Comparison of ENCODE assay signal across 8 cellular contexts in genomic region chr7:81845628-81846259, GRCh38.
DNase-seq lines count a peak whose midpoint lies in the region; ATAC-seq and TF ChIP-seq lines count a peak whose summit lies in the region.

No MANE protein-coding gene starts in this region.

- no peaks in the 10 kb centered on the region for H3K79me2 ChIP-seq in hepatocyte

- no peaks in the 10 kb centered on the region for H4K20me1 ChIP-seq in hepatocyte (ENCODE audit: insufficient read depth, poor library complexity, severe bottlenecking)

- 51% methylated on average over 7 of the region's 7 CpGs for WGBS in hepatocyte (ENCODE audit: low lambda C conversion rate, missing lambda C conversion rate)
- WGBS in aorta, 2 donors = 50 to 60% methylated on average over 7 of the region's 7 CpGs

- peak overlapping the region; percentile 54 for H3K27ac ChIP-seq in hepatocyte
- H3K27ac ChIP-seq in aorta (ENCODE audit: low read depth in 1 of 2, low read length in 2 of 2) = no peak overlapping the region

- in situ Hi-C loops in HAP-1 (cut with MboI; ENCODE audit: low sequenced_read_pairs) = no loop called here

- intact Hi-C loops in aorta (cut with DNase I) = no loop called here

- no peaks in the 10 kb centered on the region for H3K9me2 ChIP-seq in hepatocyte (replicated peaks; ENCODE audit: insufficient read depth)

- H2AFZ ChIP-seq in hepatocyte = no peak overlapping the region

- H3K4me1 ChIP-seq in hepatocyte (ENCODE audit: insufficient read depth) (no peaks in the 10 kb centered on the region), aorta (ENCODE audit: control insufficient read depth in 1 of 2, insufficient read depth in 2 of 2, low read length in 2 of 2) (no peaks in the 10 kb centered on the region), HAP-1 (no peaks in the 10 kb centered on the region)

- H3K27me3 ChIP-seq in hepatocyte (no peaks in the 10 kb centered on the region), aorta (ENCODE audit: control insufficient read depth in 1 of 2, insufficient read depth in 2 of 2, low read length in 1 of 2) (no peaks in the 10 kb centered on the region), HAP-1 (ENCODE audit: low read depth) (no peaks in the 10 kb centered on the region)

- H3K36me3 ChIP-seq in hepatocyte (replicated peaks; ENCODE audit: insufficient read depth, low read depth) (no peaks in the 10 kb centered on the region), aorta (ENCODE audit: control insufficient read depth in 1 of 2, insufficient read depth in 2 of 2, low read length in 1 of 2) (no peaks in the 10 kb centered on the region), HAP-1 (replicated peaks) (no peaks in the 10 kb centered on the region)

- H3K4me3 ChIP-seq in hepatocyte (no peak overlapping the region), aorta (ENCODE audit: low read length in 2 of 2) (no peak overlapping the region), HAP-1 (no peak overlapping the region)

- TF ChIP-seq CTCF in hepatocyte (IDR thresholded peaks at IDR 0.05; ENCODE audit: poor library complexity) = no peak

- DNase-seq in NCI-H187 treated with DMSO at 0.1 percent for 48 hours (lab: John Stamatoyannopoulos, UW) = peak; percentile 71
- peak; percentile 6 for DNase-seq in hepatocyte (ENCODE audit: low spot score)
- no peak for DNase-seq in aorta
- DNase-seq in HAP-1 (ENCODE audit: low spot score in 2 of 2) = no peak
- DNase-seq in activated CD8-positive, alpha-beta memory T cell treated with anti-CD3 and anti-CD28 coated beads, Interleukin-2, amount 50 U/mL, for 48 hours = no peak
- DNase-seq in activated T-cell treated with anti-CD3 and anti-CD28 coated beads, Interleukin-2, amount 50 U/mL, for 48 hours = no peak

- peak overlapping the region; percentile 58 for H3K4me2 ChIP-seq in hepatocyte

- ATAC-seq in GM18502 (IDR thresholded peaks at IDR 0.05; ENCODE audit: poor library complexity, unreplicated experiment) (peak; percentile 88), HG02623 (IDR thresholded peaks at IDR 0.05; ENCODE audit: unreplicated experiment) (peak; percentile 65), aorta (ENCODE audit: low FRiP score) (no peak)

- H3K9me3 ChIP-seq in hepatocyte (ENCODE audit: low read depth) = no peaks in the 10 kb centered on the region
- no peaks in the 10 kb centered on the region for H3K9me3 ChIP-seq in aorta (ENCODE audit: control insufficient read depth, low read length)
- H3K9me3 ChIP-seq in HAP-1 = no peaks in the 10 kb centered on the region

Comparison
In these comparisons a context has a peak if more than half of its experiments do, and no peak if none do; other contexts are left out.
1. DNase-seq: peak in NCI-H187 treated with DMSO at 0.1 percent for 48 hours (single experiment) and hepatocyte (single experiment); none in aorta (0 of 2), HAP-1 (0 of 2), activated CD8-positive, alpha-beta memory T cell treated with anti-CD3 and anti-CD28 coated beads, Interleukin-2, amount 50 U/mL, for 48 hours (single experiment) and activated T-cell treated with anti-CD3 and anti-CD28 coated beads, Interleukin-2, amount 50 U/mL, for 48 hours (0 of 2).